15 cellular contexts compared by ENCODE assay signal in the genomic region with DNA sequence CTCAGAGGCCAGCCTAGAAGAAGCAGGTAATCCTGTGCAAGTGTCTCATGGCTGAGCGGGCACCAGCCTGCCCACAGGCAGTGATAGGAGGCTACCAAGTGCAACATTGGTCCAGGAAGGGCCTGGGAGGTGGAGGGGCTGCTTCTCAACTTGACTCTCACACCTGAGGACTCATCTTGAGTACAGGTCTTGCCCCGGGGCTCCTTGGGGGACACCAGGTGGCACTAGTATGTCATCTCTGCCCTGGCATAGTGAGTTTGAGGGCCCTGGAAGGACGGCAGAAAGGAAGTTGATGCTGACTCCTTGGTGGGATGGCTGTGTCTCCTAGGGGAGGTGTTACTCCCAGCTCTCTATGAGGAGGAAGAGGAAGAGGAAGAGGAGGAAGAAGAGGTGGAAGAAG. TPM values are rescaled to one million over a fixed set of nuclear protein-coding genes. Genes with fewer than 3 reads are reported as not detected.
A peak's percentile ranks its signal among the peaks of the same experiment; 100 is the strongest.
DNase-seq lines count a peak whose midpoint lies in the region; ATAC-seq, FAIRE-seq and TF ChIP-seq lines count a peak whose summit lies in the region.
"Had no signal": no experiment of that assay in that cellular context is flagged by ENCODE, and none has a peak within 500 bp of the region (broad histone marks: within the 10 kb centered on the region; RNA-seq: fewer than 3 reads in every experiment).

No MANE protein-coding gene starts in this region.

- H3K9me3 ChIP-seq in HEK293 (ENCODE audit: control insufficient read depth, insufficient read depth, low read depth, low read length): no peaks in the 10 kb centered on the region
- H3K9me3 ChIP-seq in prostate gland: no peaks in the 10 kb centered on the region
- H3K9me3 ChIP-seq: uterus had no signal

- FAIRE-seq in HTR-8/SVneo (lab: Jason Lieb, UNC): no peak

- intact Hi-C loops in activated CD4-positive, alpha-beta T cell treated with anti-CD3 and anti-CD28 coated beads for 36 hours (cut with DNase I, micrococcal nuclease): loop anchor here in 1 of 2 experiments (1.0 to 10.0 kb wide), 2 partner anchors 71 to 89 kb away; a partner anchor contains a TSS
- intact Hi-C loops in prostate gland (cut with DNase I): loop anchor here (5.0 kb wide), 2 partner anchors 33 to 37 kb away; no protein-coding TSS in a partner anchor
- intact Hi-C loops in sciatic nerve (cut with DNase I): no loop called here

- H3K4me3 ChIP-seq in HEK293 (ENCODE audit: low read depth, low read length) (no peak overlapping the region), prostate gland (no peak overlapping the region)
- H3K4me3 ChIP-seq: uterus had no signal

- 67% methylated on average over 3 of the region's 3 CpGs for WGBS in prostate gland

- H3K36me3 Mint-ChIP-seq in activated CD4-positive, alpha-beta T cell treated with anti-CD3 and anti-CD28 coated beads for 36 hours (ENCODE audit: low read depth): no peaks in the 10 kb centered on the region
- no peaks in the 10 kb centered on the region for H3K36me3 Mint-ChIP-seq in activated CD4-positive, alpha-beta memory T cell treated with anti-CD3 and anti-CD28 coated beads, Interleukin-2, amount 10 ng/mL, durations not matched to agents 7 days and 5 days (ENCODE audit: low read depth)
- peaks cover 27% of the 10 kb centered on the region for H3K36me3 Mint-ChIP-seq in neural crest cell (ENCODE audit: low read depth)

- peaks cover 0 to 17% of the 10 kb centered on the region in 2 experiments; a peak in 2 of 3 replicates for H3K36me3 ChIP-seq in HEK293 (ENCODE audit: control insufficient read depth in 2 of 2, insufficient read depth in 1 of 2, low read length in 2 of 2)
- no peaks in the 10 kb centered on the region for H3K36me3 ChIP-seq in prostate gland
- H3K36me3 ChIP-seq: uterus had no signal

- H3K27ac ChIP-seq in HEK293 (ENCODE audit: extremely low read depth, low read depth, low read length) (no peak overlapping the region), prostate gland (no peak overlapping the region)
- H3K27ac ChIP-seq: uterus had no signal

- H3K4me1 ChIP-seq in HEK293 (ENCODE audit: control insufficient read depth, insufficient read depth, low read length): peaks cover 2% of the 10 kb centered on the region; the same call in 1 of the 2 replicates
- H3K4me1 ChIP-seq in prostate gland (replicated peaks): no peaks in the 10 kb centered on the region

- DNase-seq in activated CD4-positive, alpha-beta T cell treated with anti-CD3 and anti-CD28 coated beads for 36 hours: peak; percentile 50
- no peak for DNase-seq in activated CD4-positive, alpha-beta T cell treated with anti-CD3 and anti-CD28 coated beads for 4 hours
- DNase-seq in activated CD4-positive, alpha-beta memory T cell treated with anti-CD3 and anti-CD28 coated beads, Interleukin-2, amount 10 ng/mL, durations not matched to agents 7 days and 5 days: peak; percentile 37
- no peak for DNase-seq in neural crest cell (ENCODE audit: low read depth, low spot score)
- no peak for DNase-seq in HTR-8/SVneo (ENCODE audit: insufficient read length, low spot score)
- DNase-seq in prostate gland (ENCODE audit: low spot score): no peak
- DNase-seq in sciatic nerve (ENCODE audit: low spot score): no peak
- DNase-seq: NCI-H1105, right cardiac atrium, uterus had no signal

- peaks cover 5% of the 10 kb centered on the region for H3K4me1 Mint-ChIP-seq in activated CD4-positive, alpha-beta T cell treated with anti-CD3 and anti-CD28 coated beads for 36 hours
- H3K4me1 Mint-ChIP-seq in activated CD4-positive, alpha-beta memory T cell treated with anti-CD3 and anti-CD28 coated beads, Interleukin-2, amount 10 ng/mL, durations not matched to agents 7 days and 5 days: peaks cover 9% of the 10 kb centered on the region
- peaks cover 27% of the 10 kb centered on the region for H3K4me1 Mint-ChIP-seq in neural crest cell

- H3K4me3 Mint-ChIP-seq in activated CD4-positive, alpha-beta T cell treated with anti-CD3 and anti-CD28 coated beads for 36 hours: no peak overlapping the region
- no peak overlapping the region for H3K4me3 Mint-ChIP-seq in activated CD4-positive, alpha-beta memory T cell treated with anti-CD3 and anti-CD28 coated beads, Interleukin-2, amount 10 ng/mL, durations not matched to agents 7 days and 5 days
- peak overlapping the region; percentile 73 for H3K4me3 Mint-ChIP-seq in neural crest cell
- H3K4me3 Mint-ChIP-seq: activated naive CD8-positive, alpha-beta T cell; mesothelial cell of epicardium had no signal

- no peak for TF ChIP-seq POLR2A in prostate gland (IDR thresholded peaks at IDR 0.05)

- H3K9me3 Mint-ChIP-seq in activated CD4-positive, alpha-beta T cell treated with anti-CD3 and anti-CD28 coated beads for 36 hours (ENCODE audit: low read depth): no peaks in the 10 kb centered on the region
- H3K9me3 Mint-ChIP-seq in activated CD4-positive, alpha-beta memory T cell treated with anti-CD3 and anti-CD28 coated beads, Interleukin-2, amount 10 ng/mL, durations not matched to agents 7 days and 5 days: no peaks in the 10 kb centered on the region
- peaks cover 7% of the 10 kb centered on the region for H3K9me3 Mint-ChIP-seq in neural crest cell
- H3K9me3 Mint-ChIP-seq: mesothelial cell of epicardium had no signal

- H3K27me3 ChIP-seq in prostate gland (replicated peaks; ENCODE audit: insufficient read depth): no peaks in the 10 kb centered on the region
- H3K27me3 ChIP-seq: uterus had no signal

- CTCF ChIA-PET in activated CD4-positive, alpha-beta T cell treated with anti-CD3 and anti-CD28 coated beads for 36 hours (lab: Charles Lee): interaction anchor here (0.6 to 1.0 kb wide), 3 partner anchors 35 to 367 kb away, joined by 3 to 4 read pairs (median 3); no protein-coding TSS in a partner anchor
- CTCF ChIA-PET in HEK293 (lab: Yijun Ruan, JAX): interaction anchor here (0.6 kb wide), 1 partner anchor 294 kb away, joined by 3 read pairs; no protein-coding TSS in a partner anchor
- CTCF ChIA-PET in activated CD4-positive, alpha-beta memory T cell treated with anti-CD3 and anti-CD28 coated beads, Interleukin-2, amount 10 ng/mL, durations not matched to agents 7 days and 5 days (lab: Charles Lee): interaction anchor here (1.1 to 1.6 kb wide), 2 partner anchors 8 to 89 kb away, joined by 3 to 4 read pairs; no protein-coding TSS in a partner anchor

- H3K27me3 Mint-ChIP-seq in activated CD4-positive, alpha-beta T cell treated with anti-CD3 and anti-CD28 coated beads for 36 hours: peaks cover 9% of the 10 kb centered on the region
- H3K27me3 Mint-ChIP-seq in activated CD4-positive, alpha-beta memory T cell treated with anti-CD3 and anti-CD28 coated beads, Interleukin-2, amount 10 ng/mL, durations not matched to agents 7 days and 5 days: peaks cover 15% of the 10 kb centered on the region
- H3K27me3 Mint-ChIP-seq in neural crest cell (ENCODE audit: low read depth): peaks cover 3% of the 10 kb centered on the region
- H3K27me3 Mint-ChIP-seq: activated naive CD8-positive, alpha-beta T cell had no signal

- no peak for ATAC-seq in activated CD4-positive, alpha-beta T cell treated with anti-CD3 and anti-CD28 coated beads for 36 hours
- ATAC-seq in sciatic nerve: no peak
- ATAC-seq: right cardiac atrium had no signal

- POLR2A ChIA-PET in activated CD4-positive, alpha-beta T cell treated with anti-CD3 and anti-CD28 coated beads for 36 hours (lab: Charles Lee): no interaction called here
- POLR2A ChIA-PET in HEK293 (lab: Yijun Ruan, JAX): no interaction called here
- POLR2A ChIA-PET in activated CD4-positive, alpha-beta memory T cell treated with anti-CD3 and anti-CD28 coated beads, Interleukin-2, amount 10 ng/mL, durations not matched to agents 7 days and 5 days (lab: Charles Lee): interaction anchor here (0.8 kb wide), 1 partner anchor 69 kb away, joined by 3 read pairs; a partner anchor contains a TSS

- TF ChIP-seq CTCF in HEK293 (tag by site-specific recombination; IDR thresholded peaks at IDR 0.05) (no peak), neural crest cell (conservative IDR thresholded peaks at IDR 0.05) (no peak), prostate gland (IDR thresholded peaks at IDR 0.05) (no peak)

- H3K27ac Mint-ChIP-seq in activated CD4-positive, alpha-beta T cell treated with anti-CD3 and anti-CD28 coated beads for 36 hours: no peak overlapping the region
- no peak overlapping the region for H3K27ac Mint-ChIP-seq in activated CD4-positive, alpha-beta memory T cell treated with anti-CD3 and anti-CD28 coated beads, Interleukin-2, amount 10 ng/mL, durations not matched to agents 7 days and 5 days
- peak overlapping the region; percentile 93 for H3K27ac Mint-ChIP-seq in neural crest cell (ENCODE audit: unreplicated experiment)
- H3K27ac Mint-ChIP-seq: activated naive CD8-positive, alpha-beta T cell; mesothelial cell of epicardium had no signal

TF ChIP-seq in HEK293, 187 proteins besides CTCF, POLR2A, EP300 and RAD21 (continues in another document):
- TF ChIP-seq ZNF530 (tag by site-specific recombination; IDR thresholded peaks at IDR 0.05; ENCODE audit: low read depth): no peak

RNA-seq across cellular contexts. Expression of a gene that starts 2.3 kb away (rescaled TPM):
- total RNA-seq in activated CD4-positive, alpha-beta T cell treated with anti-CD3 and anti-CD28 coated beads for 36 hours: 1 to 10 TPM; 6.9 to 7.7 TPM
- total RNA-seq in activated CD4-positive, alpha-beta memory T cell treated with anti-CD3 and anti-CD28 coated beads, Interleukin-2, amount 10 ng/mL, durations not matched to agents 7 days and 5 days: 1 to 10 TPM; 4.8 to 5.3 TPM
- total RNA-seq in neural crest cell (70.6 and 72.2 TPM in 2 replicates), prostate gland (10 to 100 TPM; 11.7 to 61.2 TPM), sciatic nerve (5.9 TPM)

RNA-seq across cellular contexts. Expression of a gene that starts 18.4 kb away (rescaled TPM):
- not detected for total RNA-seq in activated CD4-positive, alpha-beta T cell treated with anti-CD3 and anti-CD28 coated beads for 36 hours
- total RNA-seq in activated CD4-positive, alpha-beta memory T cell treated with anti-CD3 and anti-CD28 coated beads, Interleukin-2, amount 10 ng/mL, durations not matched to agents 7 days and 5 days: not detected
- total RNA-seq in neural crest cell (not detected in 2 replicates), prostate gland (not detected), sciatic nerve (not detected)
- total RNA-seq: dermis microvascular lymphatic vessel endothelial cell, mesothelial cell of epicardium, right cardiac atrium, RPMI7951, uterus had no signal

RNA-seq across cellular contexts. Expression of a gene that starts 36.2 kb away (rescaled TPM):
- under 1 TPM; 0.09 to 0.18 TPM for total RNA-seq in activated CD4-positive, alpha-beta T cell treated with anti-CD3 and anti-CD28 coated beads for 36 hours
- total RNA-seq in activated CD4-positive, alpha-beta memory T cell treated with anti-CD3 and anti-CD28 coated beads, Interleukin-2, amount 10 ng/mL, durations not matched to agents 7 days and 5 days: not detected
- 5.3 and 5.6 TPM in 2 replicates for total RNA-seq in neural crest cell
- total RNA-seq in prostate gland: 100 to 1,000 TPM; 104 to 150 TPM
- 11.7 TPM for total RNA-seq in sciatic nerve

RNA-seq across cellular contexts. Expression of a gene that starts 54.9 kb away (rescaled TPM):
- total RNA-seq in activated CD4-positive, alpha-beta T cell treated with anti-CD3 and anti-CD28 coated beads for 36 hours: 10 to 100 TPM; 32.9 to 33.8 TPM
- 10 to 100 TPM; 34.3 to 36.3 TPM for total RNA-seq in activated CD4-positive, alpha-beta memory T cell treated with anti-CD3 and anti-CD28 coated beads, Interleukin-2, amount 10 ng/mL, durations not matched to agents 7 days and 5 days
- 139 and 145 TPM in 2 replicates for total RNA-seq in neural crest cell
- total RNA-seq in prostate gland: 10 to 100 TPM; 76.2 to 87.8 TPM
- 96.0 TPM for total RNA-seq in sciatic nerve

Comparison
In these comparisons a context has a peak if more than half of its experiments do, and no peak if none do; other contexts are left out.
1. DNase-seq: peak in activated CD4-positive, alpha-beta T cell treated with anti-CD3 and anti-CD28 coated beads for 36 hours (single experiment) and activated CD4-positive, alpha-beta memory T cell treated with anti-CD3 and anti-CD28 coated beads, Interleukin-2, amount 10 ng/mL, durations not matched to agents 7 days and 5 days (single experiment); none in activated CD4-positive, alpha-beta T cell treated with anti-CD3 and anti-CD28 coated beads for 4 hours (0 of 2), neural crest cell (single experiment), HTR-8/SVneo (single experiment), prostate gland (single experiment) and sciatic nerve (single experiment).